1 cellular context compared by ENCODE assay signal in genomic region chr11:83193315-83194283, GRCh38.
TF ChIP-seq lines count a peak whose summit lies in the region.

TSS of gene ANKRD42 (plus strand) at chr11:83193712. CDS start at chr11:83194671, 959 bp downstream.

TF ChIP-seq in GM12878, 131 proteins besides CTCF, POLR2A, EP300 and RAD21 (continued from another document):
- TF ChIP-seq, protein P1, sequence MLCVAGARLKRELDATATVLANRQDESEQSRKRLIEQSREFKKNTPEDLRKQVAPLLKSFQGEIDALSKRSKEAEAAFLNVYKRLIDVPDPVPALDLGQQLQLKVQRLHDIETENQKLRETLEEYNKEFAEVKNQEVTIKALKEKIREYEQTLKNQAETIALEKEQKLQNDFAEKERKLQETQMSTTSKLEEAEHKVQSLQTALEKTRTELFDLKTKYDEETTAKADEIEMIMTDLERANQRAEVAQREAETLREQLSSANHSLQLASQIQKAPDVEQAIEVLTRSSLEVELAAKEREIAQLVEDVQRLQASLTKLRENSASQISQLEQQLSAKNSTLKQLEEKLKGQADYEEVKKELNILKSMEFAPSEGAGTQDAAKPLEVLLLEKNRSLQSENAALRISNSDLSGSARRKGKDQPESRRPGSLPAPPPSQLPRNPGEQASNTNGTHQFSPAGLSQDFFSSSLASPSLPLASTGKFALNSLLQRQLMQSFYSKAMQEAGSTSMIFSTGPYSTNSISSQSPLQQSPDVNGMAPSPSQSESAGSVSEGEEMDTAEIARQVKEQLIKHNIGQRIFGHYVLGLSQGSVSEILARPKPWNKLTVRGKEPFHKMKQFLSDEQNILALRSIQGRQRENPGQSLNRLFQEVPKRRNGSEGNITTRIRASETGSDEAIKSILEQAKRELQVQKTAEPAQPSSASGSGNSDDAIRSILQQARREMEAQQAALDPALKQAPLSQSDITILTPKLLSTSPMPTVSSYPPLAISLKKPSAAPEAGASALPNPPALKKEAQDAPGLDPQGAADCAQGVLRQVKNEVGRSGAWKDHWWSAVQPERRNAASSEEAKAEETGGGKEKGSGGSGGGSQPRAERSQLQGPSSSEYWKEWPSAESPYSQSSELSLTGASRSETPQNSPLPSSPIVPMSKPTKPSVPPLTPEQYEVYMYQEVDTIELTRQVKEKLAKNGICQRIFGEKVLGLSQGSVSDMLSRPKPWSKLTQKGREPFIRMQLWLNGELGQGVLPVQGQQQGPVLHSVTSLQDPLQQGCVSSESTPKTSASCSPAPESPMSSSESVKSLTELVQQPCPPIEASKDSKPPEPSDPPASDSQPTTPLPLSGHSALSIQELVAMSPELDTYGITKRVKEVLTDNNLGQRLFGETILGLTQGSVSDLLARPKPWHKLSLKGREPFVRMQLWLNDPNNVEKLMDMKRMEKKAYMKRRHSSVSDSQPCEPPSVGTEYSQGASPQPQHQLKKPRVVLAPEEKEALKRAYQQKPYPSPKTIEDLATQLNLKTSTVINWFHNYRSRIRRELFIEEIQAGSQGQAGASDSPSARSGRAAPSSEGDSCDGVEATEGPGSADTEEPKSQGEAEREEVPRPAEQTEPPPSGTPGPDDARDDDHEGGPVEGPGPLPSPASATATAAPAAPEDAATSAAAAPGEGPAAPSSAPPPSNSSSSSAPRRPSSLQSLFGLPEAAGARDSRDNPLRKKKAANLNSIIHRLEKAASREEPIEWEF (IDR thresholded peaks at IDR 0.05; ENCODE audit: insufficient replicate concordance, low read depth, low read length), result no peak
- TF ChIP-seq SIN3A (IDR thresholded peaks at IDR 0.05; ENCODE audit: low read depth, low read length) (peak; percentile 97), KAT2A (conservative IDR thresholded peaks at IDR 0.05; ENCODE audit: control insufficient read depth, low read depth, low read length) (no peak), PRDM15 (CRISPR knock-in tag; IDR thresholded peaks at IDR 0.05) (no peak), EGR1 (IDR thresholded peaks at IDR 0.05; ENCODE audit: borderline replicate concordance in 1 of 2, low read depth in 2 of 2, low read length in 2 of 2) (peak; percentile 31 to 81; a peak in 1 of 3 replicates), ETV6 (conservative IDR thresholded peaks at IDR 0.05 in 1 of 2, IDR thresholded peaks at IDR 0.05 in 1 of 2; ENCODE audit: borderline replicate concordance in 1 of 2, low read depth in 1 of 2) (peak in 1 of 2 experiments; percentile 90; a peak in 2 of 4 replicates), RCOR1 (conservative IDR thresholded peaks at IDR 0.05; ENCODE audit: low read depth, low read length) (no peak), MEF2B (IDR thresholded peaks at IDR 0.05; ENCODE audit: partially characterized antibody, poor library complexity, severe bottlenecking) (no peak), RUNX3 (IDR thresholded peaks at IDR 0.05; ENCODE audit: low read length) (peak; percentile 55), KLF5 (IDR thresholded peaks at IDR 0.05; ENCODE audit: partially characterized antibody) (peak; percentile 86), BHLHE40 (IDR thresholded peaks at IDR 0.05; ENCODE audit: borderline replicate concordance in 1 of 2, low read depth in 2 of 2, low read length in 1 of 2) (peak in 1 of 2 experiments; percentile 27; a peak in 1 of 4 replicates), YY1 (IDR thresholded peaks at IDR 0.05; ENCODE audit: low read depth, low read length) (0 out of 2 replicates have a peak, but pooled peaks have one; percentile 7)
